In genomic region chr3:127004641-127005397, GRCh38 we compare ENCODE assay signal across 21 cellular contexts. TPM values are rescaled to one million over a fixed set of nuclear protein-coding genes. Genes with fewer than 3 reads are reported as not detected.
DNase-seq lines count a peak whose midpoint lies in the region; FAIRE-seq and TF ChIP-seq lines count a peak whose summit lies in the region.
"Had no signal": no experiment of that assay in that cellular context is flagged by ENCODE, and none has a peak within 500 bp of the region (broad histone marks: within the 10 kb centered on the region; RNA-seq: fewer than 3 reads in every experiment).

No MANE protein-coding gene starts in this region.

- peak; percentile 38 for TF ChIP-seq CTCF in WERI-Rb-1 (IDR thresholded peaks at IDR 0.05; ENCODE audit: low read depth, low read length)

- DNase-seq in activated naive CD4-positive, alpha-beta T cell treated with anti-CD3 and anti-CD28 coated beads, Interleukin-2, amount 10 ng/mL, durations not matched to agents 7 days and 5 days = no peak
- DNase-seq in H7 (peak; percentile 78), WERI-Rb-1 (no peak), myocyte (ENCODE audit: low read depth) (peak; percentile 29), erythroblast (lab: John Stamatoyannopoulos, UW) (no peak), GM19239 (ENCODE audit: insufficient read length, low spot score) (no peak), AML-193 (lab: John Stamatoyannopoulos, UW) (no peak)
- DNase-seq: DMS79, GOT3, MV-4-11, NCI-H1105 treated with DMSO at 0.1 percent for 48 hours, NCI-H2029 treated with DMSO at 0.1 percent for 48 hours, NCI-H345, NCI-H82, Peyer's patch, SJCRH30, T-helper 1 cell had no signal

- no peaks in the 10 kb centered on the region for H3K9me3 Mint-ChIP-seq in activated naive CD4-positive, alpha-beta T cell treated with anti-CD3 and anti-CD28 coated beads, Interleukin-2, amount 50 U/mL, for 24 hours
- H3K9me3 Mint-ChIP-seq in activated naive CD4-positive, alpha-beta T cell treated with anti-CD3 and anti-CD28 coated beads, Interleukin-2, amount 10 ng/mL, durations not matched to agents 7 days and 5 days = no peaks in the 10 kb centered on the region
- H3K9me3 Mint-ChIP-seq: CD14-positive monocyte had no signal

- H3K36me3 ChIP-seq in H7 (replicated peaks; ENCODE audit: control insufficient read depth, insufficient read depth, low read length) (peaks cover 4% of the 10 kb centered on the region), WERI-Rb-1 (peaks cover 35% of the 10 kb centered on the region)
- H3K36me3 ChIP-seq: Peyer's patch had no signal

- H3K27ac ChIP-seq in WERI-Rb-1 = no peak overlapping the region; the same call in 1 of the 2 replicates
- H3K27ac ChIP-seq: KMS-11, Peyer's patch, SJCRH30 had no signal

- H3K27me3 ChIP-seq in H7 (ENCODE audit: control insufficient read depth, insufficient read depth, low read length) (no peaks in the 10 kb centered on the region), WERI-Rb-1 (ENCODE audit: insufficient read depth, low read depth, severe bottlenecking) (no peaks in the 10 kb centered on the region)
- H3K27me3 ChIP-seq: Peyer's patch, SJCRH30 had no signal

- no peak overlapping the region for H3K4me3 Mint-ChIP-seq in activated naive CD4-positive, alpha-beta T cell treated with anti-CD3 and anti-CD28 coated beads, Interleukin-2, amount 50 U/mL, for 24 hours
- H3K4me3 Mint-ChIP-seq in activated naive CD4-positive, alpha-beta T cell treated with anti-CD3 and anti-CD28 coated beads, Interleukin-2, amount 10 ng/mL, durations not matched to agents 7 days and 5 days = no peak overlapping the region
- H3K4me3 Mint-ChIP-seq: CD14-positive monocyte had no signal

- H3K27ac Mint-ChIP-seq in activated naive CD4-positive, alpha-beta T cell treated with anti-CD3 and anti-CD28 coated beads, Interleukin-2, amount 50 U/mL, for 24 hours = peak overlapping the region; percentile 70
- H3K27ac Mint-ChIP-seq in activated naive CD4-positive, alpha-beta T cell treated with anti-CD3 and anti-CD28 coated beads, Interleukin-2, amount 10 ng/mL, durations not matched to agents 7 days and 5 days = no peak overlapping the region
- H3K27ac Mint-ChIP-seq: CD14-positive monocyte had no signal

- H3K36me3 Mint-ChIP-seq in activated naive CD4-positive, alpha-beta T cell treated with anti-CD3 and anti-CD28 coated beads, Interleukin-2, amount 50 U/mL, for 24 hours = no peaks in the 10 kb centered on the region
- no peaks in the 10 kb centered on the region for H3K36me3 Mint-ChIP-seq in activated naive CD4-positive, alpha-beta T cell treated with anti-CD3 and anti-CD28 coated beads, Interleukin-2, amount 10 ng/mL, durations not matched to agents 7 days and 5 days
- H3K36me3 Mint-ChIP-seq: CD14-positive monocyte had no signal

- no peak for TF ChIP-seq POLR2A in erythroblast (IDR thresholded peaks at IDR 0.05; ENCODE audit: low read length)

- CTCF ChIA-PET in activated naive CD4-positive, alpha-beta T cell treated with anti-CD3 and anti-CD28 coated beads, Interleukin-2, amount 10 ng/mL, durations not matched to agents 7 days and 5 days (lab: Charles Lee) = interaction anchor here (1.3 kb wide), 1 partner anchor 253 kb away, joined by 3 read pairs; no protein-coding TSS in a partner anchor

- no peaks in the 10 kb centered on the region for H3K9me3 ChIP-seq in WERI-Rb-1 (ENCODE audit: severe bottlenecking)
- H3K9me3 ChIP-seq: Peyer's patch, SJCRH30 had no signal

- H3K27me3 Mint-ChIP-seq in activated naive CD4-positive, alpha-beta T cell treated with anti-CD3 and anti-CD28 coated beads, Interleukin-2, amount 50 U/mL, for 24 hours = no peaks in the 10 kb centered on the region
- H3K27me3 Mint-ChIP-seq in activated naive CD4-positive, alpha-beta T cell treated with anti-CD3 and anti-CD28 coated beads, Interleukin-2, amount 10 ng/mL, durations not matched to agents 7 days and 5 days = no peaks in the 10 kb centered on the region

- no peak for FAIRE-seq in GM19239 (lab: Jason Lieb, UNC)
- FAIRE-seq: D721Med had no signal

- H3K4me1 Mint-ChIP-seq in activated naive CD4-positive, alpha-beta T cell treated with anti-CD3 and anti-CD28 coated beads, Interleukin-2, amount 50 U/mL, for 24 hours = no peaks in the 10 kb centered on the region
- no peaks in the 10 kb centered on the region for H3K4me1 Mint-ChIP-seq in activated naive CD4-positive, alpha-beta T cell treated with anti-CD3 and anti-CD28 coated beads, Interleukin-2, amount 10 ng/mL, durations not matched to agents 7 days and 5 days
- H3K4me1 Mint-ChIP-seq: CD14-positive monocyte had no signal

- H3K4me3 ChIP-seq in H7 (ENCODE audit: insufficient read depth, low read depth, low read length) (no peak overlapping the region), WERI-Rb-1 (ENCODE audit: low read depth, low read length) (no peak overlapping the region)
- H3K4me3 ChIP-seq: Peyer's patch, SJCRH30 had no signal

RNA-seq across cellular contexts. Expression of gene PLXNA1, which starts 21.9 kb away (rescaled TPM):
- 41.9 and 42.7 TPM in 2 replicates for total RNA-seq in H7 (2014; rRNA removed; shearing (Covaris generic))
- 209 and 320 TPM in 2 replicates for total RNA-seq in myocyte
- polyA plus RNA-seq in myocyte (2012) = 177 TPM
- polyA plus RNA-seq: CD14-positive monocyte had no signal

Comparison
In these comparisons a context has a peak if more than half of its experiments do, and no peak if none do; other contexts are left out.
1. DNase-seq: peak in H7 (single experiment) and myocyte (single experiment); none in activated naive CD4-positive, alpha-beta T cell treated with anti-CD3 and anti-CD28 coated beads, Interleukin-2, amount 10 ng/mL, durations not matched to agents 7 days and 5 days (single experiment), WERI-Rb-1 (single experiment), erythroblast (0 of 2), GM19239 (single experiment) and AML-193 (0 of 2).